In genomic region chr6:44092312-44092884, GRCh38 we compare ENCODE assay signal across 1 cellular context.
TF ChIP-seq lines count a peak whose summit lies in the region.

No MANE protein-coding gene starts in this region.

TF ChIP-seq in HepG2, 621 proteins besides CTCF, POLR2A, EP300 and RAD21 (continued from another document and continues in another):
- peak; percentile 84; the same call in 1 of the 2 replicates for TF ChIP-seq SKIL (CRISPR knock-in tag; IDR thresholded peaks at IDR 0.05; ENCODE audit: borderline replicate concordance)
- TF ChIP-seq GPBP1L1 (CRISPR knock-in tag; IDR thresholded peaks at IDR 0.05) = no peak
- peak; percentile 28; the same call in 1 of the 2 replicates for TF ChIP-seq ELF1 (CRISPR knock-in tag; IDR thresholded peaks at IDR 0.05)
- no peak for TF ChIP-seq MAF1 (CRISPR knock-in tag; IDR thresholded peaks at IDR 0.05; ENCODE audit: borderline replicate concordance)
- no peak for TF ChIP-seq TRIM22 (IDR thresholded peaks at IDR 0.05)
- TF ChIP-seq ZNF3 (CRISPR knock-in tag; IDR thresholded peaks at IDR 0.05) = peak; percentile 85; the same call in 1 of the 2 replicates
- no peak for TF ChIP-seq GLI4 (CRISPR knock-in tag; IDR thresholded peaks at IDR 0.05; ENCODE audit: borderline replicate concordance)
- TF ChIP-seq, protein P1, sequence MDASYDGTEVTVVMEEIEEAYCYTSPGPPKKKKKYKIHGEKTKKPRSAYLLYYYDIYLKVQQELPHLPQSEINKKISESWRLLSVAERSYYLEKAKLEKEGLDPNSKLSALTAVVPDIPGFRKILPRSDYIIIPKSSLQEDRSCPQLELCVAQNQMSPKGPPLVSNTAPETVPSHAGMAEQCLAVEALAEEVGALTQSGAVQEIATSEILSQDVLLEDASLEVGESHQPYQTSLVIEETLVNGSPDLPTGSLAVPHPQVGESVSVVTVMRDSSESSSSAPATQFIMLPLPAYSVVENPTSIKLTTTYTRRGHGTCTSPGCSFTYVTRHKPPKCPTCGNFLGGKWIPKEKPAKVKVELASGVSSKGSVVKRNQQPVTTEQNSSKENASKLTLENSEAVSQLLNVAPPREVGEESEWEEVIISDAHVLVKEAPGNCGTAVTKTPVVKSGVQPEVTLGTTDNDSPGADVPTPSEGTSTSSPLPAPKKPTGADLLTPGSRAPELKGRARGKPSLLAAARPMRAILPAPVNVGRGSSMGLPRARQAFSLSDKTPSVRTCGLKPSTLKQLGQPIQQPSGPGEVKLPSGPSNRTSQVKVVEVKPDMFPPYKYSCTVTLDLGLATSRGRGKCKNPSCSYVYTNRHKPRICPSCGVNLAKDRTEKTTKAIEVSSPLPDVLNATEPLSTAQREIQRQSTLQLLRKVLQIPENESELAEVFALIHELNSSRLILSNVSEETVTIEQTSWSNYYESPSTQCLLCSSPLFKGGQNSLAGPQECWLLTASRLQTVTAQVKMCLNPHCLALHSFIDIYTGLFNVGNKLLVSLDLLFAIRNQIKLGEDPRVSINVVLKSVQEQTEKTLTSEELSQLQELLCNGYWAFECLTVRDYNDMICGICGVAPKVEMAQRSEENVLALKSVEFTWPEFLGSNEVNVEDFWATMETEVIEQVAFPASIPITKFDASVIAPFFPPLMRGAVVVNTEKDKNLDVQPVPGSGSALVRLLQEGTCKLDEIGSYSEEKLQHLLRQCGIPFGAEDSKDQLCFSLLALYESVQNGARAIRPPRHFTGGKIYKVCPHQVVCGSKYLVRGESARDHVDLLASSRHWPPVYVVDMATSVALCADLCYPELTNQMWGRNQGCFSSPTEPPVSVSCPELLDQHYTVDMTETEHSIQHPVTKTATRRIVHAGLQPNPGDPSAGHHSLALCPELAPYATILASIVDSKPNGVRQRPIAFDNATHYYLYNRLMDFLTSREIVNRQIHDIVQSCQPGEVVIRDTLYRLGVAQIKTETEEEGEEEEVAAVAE (CRISPR knock-in tag; IDR thresholded peaks at IDR 0.05; ENCODE audit: borderline replicate concordance) = no peak
- TF ChIP-seq SYNCRIP (IDR thresholded peaks at IDR 0.05; ENCODE audit: insufficient read depth, low read depth, low read length) = no peak
- no peak for TF ChIP-seq SMARCC2 (IDR thresholded peaks at IDR 0.05)
- TF ChIP-seq, protein P2, sequence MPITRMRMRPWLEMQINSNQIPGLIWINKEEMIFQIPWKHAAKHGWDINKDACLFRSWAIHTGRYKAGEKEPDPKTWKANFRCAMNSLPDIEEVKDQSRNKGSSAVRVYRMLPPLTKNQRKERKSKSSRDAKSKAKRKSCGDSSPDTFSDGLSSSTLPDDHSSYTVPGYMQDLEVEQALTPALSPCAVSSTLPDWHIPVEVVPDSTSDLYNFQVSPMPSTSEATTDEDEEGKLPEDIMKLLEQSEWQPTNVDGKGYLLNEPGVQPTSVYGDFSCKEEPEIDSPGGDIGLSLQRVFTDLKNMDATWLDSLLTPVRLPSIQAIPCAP (CRISPR knock-in tag; IDR thresholded peaks at IDR 0.05; ENCODE audit: low read depth) = no peak
- TF ChIP-seq ZNF230 (CRISPR knock-in tag; IDR thresholded peaks at IDR 0.05) = no peak
- no peak for TF ChIP-seq REXO4 (CRISPR knock-in tag; IDR thresholded peaks at IDR 0.05; ENCODE audit: borderline replicate concordance)
- peak; percentile 21 for TF ChIP-seq XRCC5 (optimal IDR thresholded peaks at IDR 0.05; ENCODE audit: low read length)
- TF ChIP-seq STAT5B (CRISPR knock-in tag; IDR thresholded peaks at IDR 0.05) = no peak
- TF ChIP-seq EED (CRISPR knock-in tag; IDR thresholded peaks at IDR 0.05) = no peak
- TF ChIP-seq, protein P3, sequence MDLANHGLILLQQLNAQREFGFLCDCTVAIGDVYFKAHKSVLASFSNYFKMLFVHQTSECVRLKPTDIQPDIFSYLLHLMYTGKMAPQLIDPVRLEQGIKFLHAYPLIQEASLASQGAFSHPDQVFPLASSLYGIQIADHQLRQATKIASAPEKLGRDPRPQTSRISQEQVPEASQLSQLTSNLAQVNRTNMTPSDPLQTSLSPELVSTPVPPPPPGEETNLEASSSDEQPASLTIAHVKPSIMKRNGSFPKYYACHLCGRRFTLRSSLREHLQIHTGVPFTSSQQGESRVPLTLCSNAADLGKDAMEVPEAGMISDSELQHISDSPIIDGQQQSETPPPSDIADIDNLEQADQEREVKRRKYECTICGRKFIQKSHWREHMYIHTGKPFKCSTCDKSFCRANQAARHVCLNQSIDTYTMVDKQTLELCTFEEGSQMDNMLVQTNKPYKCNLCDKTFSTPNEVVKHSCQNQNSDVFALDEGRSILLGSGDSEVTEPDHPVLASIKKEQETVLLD (CRISPR knock-in tag; IDR thresholded peaks at IDR 0.05; ENCODE audit: low read depth) = no peak
- no peak for TF ChIP-seq ATF7-NPFF (CRISPR knock-in tag; IDR thresholded peaks at IDR 0.05; ENCODE audit: low read depth)
- TF ChIP-seq, protein P4, sequence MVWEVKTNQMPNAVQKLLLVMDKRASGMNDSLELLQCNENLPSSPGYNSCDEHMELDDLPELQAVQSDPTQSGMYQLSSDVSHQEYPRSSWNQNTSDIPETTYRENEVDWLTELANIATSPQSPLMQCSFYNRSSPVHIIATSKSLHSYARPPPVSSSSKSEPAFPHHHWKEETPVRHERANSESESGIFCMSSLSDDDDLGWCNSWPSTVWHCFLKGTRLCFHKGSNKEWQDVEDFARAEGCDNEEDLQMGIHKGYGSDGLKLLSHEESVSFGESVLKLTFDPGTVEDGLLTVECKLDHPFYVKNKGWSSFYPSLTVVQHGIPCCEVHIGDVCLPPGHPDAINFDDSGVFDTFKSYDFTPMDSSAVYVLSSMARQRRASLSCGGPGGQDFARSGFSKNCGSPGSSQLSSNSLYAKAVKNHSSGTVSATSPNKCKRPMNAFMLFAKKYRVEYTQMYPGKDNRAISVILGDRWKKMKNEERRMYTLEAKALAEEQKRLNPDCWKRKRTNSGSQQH (CRISPR knock-in tag; IDR thresholded peaks at IDR 0.05; ENCODE audit: low read depth) = no peak
- no peak for TF ChIP-seq SRSF4 (IDR thresholded peaks at IDR 0.05; ENCODE audit: low read depth, low read length, poor library complexity, severe bottlenecking)
- TF ChIP-seq, protein P5, sequence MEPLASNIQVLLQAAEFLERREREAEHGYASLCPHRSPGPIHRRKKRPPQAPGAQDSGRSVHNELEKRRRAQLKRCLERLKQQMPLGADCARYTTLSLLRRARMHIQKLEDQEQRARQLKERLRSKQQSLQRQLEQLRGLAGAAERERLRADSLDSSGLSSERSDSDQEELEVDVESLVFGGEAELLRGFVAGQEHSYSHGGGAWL (CRISPR knock-in tag; IDR thresholded peaks at IDR 0.05) = no peak
- no peak for TF ChIP-seq ZNF143 (CRISPR knock-in tag; IDR thresholded peaks at IDR 0.05)
- no peak for TF ChIP-seq ZNF235 (CRISPR knock-in tag; IDR thresholded peaks at IDR 0.05; ENCODE audit: borderline replicate concordance)
- peak; percentile 67 for TF ChIP-seq KMT2B (CRISPR knock-in tag; IDR thresholded peaks at IDR 0.05)
- TF ChIP-seq, protein P6, sequence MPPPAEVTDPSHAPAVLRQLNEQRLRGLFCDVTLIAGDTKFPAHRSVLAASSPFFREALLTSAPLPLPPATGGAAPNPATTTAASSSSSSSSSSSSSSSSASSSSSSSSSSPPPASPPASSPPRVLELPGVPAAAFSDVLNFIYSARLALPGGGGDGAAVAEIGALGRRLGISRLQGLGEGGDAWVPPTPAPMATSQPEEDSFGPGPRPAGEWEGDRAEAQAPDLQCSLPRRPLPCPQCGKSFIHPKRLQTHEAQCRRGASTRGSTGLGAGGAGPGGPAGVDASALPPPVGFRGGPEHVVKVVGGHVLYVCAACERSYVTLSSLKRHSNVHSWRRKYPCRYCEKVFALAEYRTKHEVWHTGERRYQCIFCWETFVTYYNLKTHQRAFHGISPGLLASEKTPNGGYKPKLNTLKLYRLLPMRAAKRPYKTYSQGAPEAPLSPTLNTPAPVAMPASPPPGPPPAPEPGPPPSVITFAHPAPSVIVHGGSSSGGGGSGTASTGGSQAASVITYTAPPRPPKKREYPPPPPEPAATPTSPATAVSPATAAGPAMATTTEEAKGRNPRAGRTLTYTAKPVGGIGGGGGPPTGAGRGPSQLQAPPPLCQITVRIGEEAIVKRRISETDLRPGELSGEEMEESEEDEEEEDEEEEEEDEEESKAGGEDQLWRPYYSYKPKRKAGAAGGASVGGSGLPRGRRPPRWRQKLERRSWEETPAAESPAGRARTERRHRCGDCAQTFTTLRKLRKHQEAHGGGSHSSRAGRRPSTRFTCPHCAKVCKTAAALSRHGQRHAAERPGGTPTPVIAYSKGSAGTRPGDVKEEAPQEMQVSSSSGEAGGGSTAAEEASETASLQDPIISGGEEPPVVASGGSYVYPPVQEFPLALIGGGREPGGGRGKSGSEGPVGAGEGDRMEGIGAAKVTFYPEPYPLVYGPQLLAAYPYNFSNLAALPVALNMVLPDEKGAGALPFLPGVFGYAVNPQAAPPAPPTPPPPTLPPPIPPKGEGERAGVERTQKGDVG (CRISPR knock-in tag; IDR thresholded peaks at IDR 0.05; ENCODE audit: borderline replicate concordance) = 0 out of 2 replicates have a peak, but pooled peaks have one; percentile 5
- peak; percentile 61; the same call in 1 of the 2 replicates for TF ChIP-seq MIER3 (CRISPR knock-in tag; IDR thresholded peaks at IDR 0.05; ENCODE audit: borderline replicate concordance)
- no peak for TF ChIP-seq ZNF180 (CRISPR knock-in tag; IDR thresholded peaks at IDR 0.05; ENCODE audit: borderline replicate concordance, low read depth)
- no peak for TF ChIP-seq NPAS2 (CRISPR knock-in tag; IDR thresholded peaks at IDR 0.05; ENCODE audit: borderline replicate concordance)
- TF ChIP-seq ZNF383 (CRISPR knock-in tag; IDR thresholded peaks at IDR 0.05; ENCODE audit: borderline replicate concordance) = no peak
- TF ChIP-seq RXRB (CRISPR knock-in tag; IDR thresholded peaks at IDR 0.05; ENCODE audit: borderline replicate concordance) = peak; percentile 97
